In genomic region chr10:132630156-132630555, GRCh38 we compare ENCODE assay signal across 19 cellular contexts.
A peak's percentile ranks its signal among the peaks of the same experiment; 100 is the strongest.
DNase-seq lines count a peak whose midpoint lies in the region; ATAC-seq and TF ChIP-seq lines count a peak whose summit lies in the region.
"Had no signal": no experiment of that assay in that cellular context is flagged by ENCODE, and none has a peak within 500 bp of the region (broad histone marks: within the 10 kb centered on the region; RNA-seq: fewer than 3 reads in every experiment).

No MANE protein-coding gene starts in this region.

- no peak for TF ChIP-seq CTCF in ascending aorta (IDR thresholded peaks at IDR 0.05)
- no peak for TF ChIP-seq CTCF in spleen (IDR thresholded peaks at IDR 0.05 in 8 of 11, conservative IDR thresholded peaks at IDR 0.05 in 3 of 11)

- DNase-seq in ascending aorta (ENCODE audit: low spot score in 2 of 2) (peak in 1 of 2 donors; percentile 60), spleen (peak; percentile 45), amniotic stem cell (lab: John Stamatoyannopoulos, UW) (no peak), caudate nucleus (lab: John Stamatoyannopoulos, UW) (no peak), hippocampal formation (lab: John Stamatoyannopoulos, UW) (no peak)
- DNase-seq: activated CD4-positive, alpha-beta memory T cell treated with anti-CD3 and anti-CD28 coated beads for 36 hours; activated CD4-positive, CD25-positive, alpha-beta regulatory T cell; activated naive CD8-positive, alpha-beta T cell treated with anti-CD3 and anti-CD28 coated beads, Interleukin-2, amount 10 ng/mL, durations not matched to agents 7 days and 5 days; activated T-cell treated with anti-CD3 and anti-CD28 coated beads for 4 hours; colonic mucosa; GDM1; NCI-H2081; NCI-H345; PC-9; stimulated activated naive CD8-positive, alpha-beta T cell treated with anti-CD3 and anti-CD28 coated beads, Interleukin-15, amount 100 ng/mL, for 72 hours had no signal

- H3K4me1 ChIP-seq in BLaER1 treated with 17β-estradiol and CSF1 and Interleukin-3, amounts not matched to agents 10 nM and 100 nM = peaks cover 66 to 98% (median 97%) of the 10 kb centered on the region in 10 experiments
- H3K4me1 ChIP-seq in ascending aorta = peaks cover 34 to 69% of the 10 kb centered on the region in 2 donors
- peaks cover 96% of the 10 kb centered on the region for H3K4me1 ChIP-seq in muscle layer of colon (ENCODE audit: insufficient read depth, low read length)
- H3K4me1 ChIP-seq in spleen = peaks cover 48 to 98% (median 70%) of the 10 kb centered on the region in 6 donors

- no peak overlapping the region for H3K9ac ChIP-seq in BLaER1 treated with 17β-estradiol and CSF1 and Interleukin-3, amounts not matched to agents 10 nM and 100 nM
- H3K9ac ChIP-seq in muscle layer of colon (ENCODE audit: low read length) = no peak overlapping the region

- H3K27me3 ChIP-seq in BLaER1 treated with 17β-estradiol and CSF1 and Interleukin-3, amounts not matched to agents 10 nM and 100 nM = peaks cover 0 to 69% (median 0%) of the 10 kb centered on the region in 11 experiments; a peak in 4 of 22 replicates
- H3K27me3 ChIP-seq in ascending aorta = no peaks in the 10 kb centered on the region
- no peaks in the 10 kb centered on the region for H3K27me3 ChIP-seq in muscle layer of colon (ENCODE audit: control insufficient read depth in 1 of 2, insufficient read depth in 2 of 2, low read length in 2 of 2)
- no peaks in the 10 kb centered on the region for H3K27me3 ChIP-seq in spleen (replicated peaks in 1 of 7)
- H3K27me3 ChIP-seq: colonic mucosa had no signal

- intact Hi-C loops in ascending aorta (cut with DNase I) = loop anchor here (5.0 kb wide), 1 partner anchor 323 kb away; the partner anchor contains the start of gene STK32C
- intact Hi-C loops in spleen (cut with DNase I; ENCODE audit: low total_unique reads) = loop anchor here (10.0 kb wide), 1 partner anchor 95 kb away; the partner anchor contains the start of gene INPP5A

- H3K9me3 ChIP-seq in BLaER1 treated with 17β-estradiol and CSF1 and Interleukin-3, amounts not matched to agents 10 nM and 100 nM (replicated peaks in 1 of 11) = no peaks in the 10 kb centered on the region
- no peaks in the 10 kb centered on the region for H3K9me3 ChIP-seq in ascending aorta
- no peaks in the 10 kb centered on the region for H3K9me3 ChIP-seq in muscle layer of colon (ENCODE audit: low read length)
- no peaks in the 10 kb centered on the region for H3K9me3 ChIP-seq in spleen
- H3K9me3 ChIP-seq: colonic mucosa had no signal

- H4K20me1 ChIP-seq in BLaER1 treated with 17β-estradiol and CSF1 and Interleukin-3, amounts not matched to agents 10 nM and 100 nM = peaks cover 60 to 94% (median 89%) of the 10 kb centered on the region in 11 experiments; a peak in 20 of 22 replicates

- ATAC-seq in GM21423 (IDR thresholded peaks at IDR 0.05; ENCODE audit: unreplicated experiment) = no peak
- ATAC-seq: K562; stimulated activated naive CD8-positive, alpha-beta T cell treated with anti-CD3 and anti-CD28 coated beads, Interleukin-15, amount 100 ng/mL, for 72 hours had no signal

- no peak for TF ChIP-seq POLR2A in spleen (IDR thresholded peaks at IDR 0.05)

- no peak overlapping the region for H3K27ac ChIP-seq in BLaER1 treated with 17β-estradiol and CSF1 and Interleukin-3, amounts not matched to agents 10 nM and 100 nM
- H3K27ac ChIP-seq in ascending aorta = peak overlapping the region; percentile 97 to 98
- peak overlapping the region; percentile 95 for H3K27ac ChIP-seq in muscle layer of colon (ENCODE audit: low read depth, low read length)
- H3K27ac ChIP-seq in spleen = peak overlapping the region in 1 of 8 donors; percentile 76
- no peak overlapping the region for H3K27ac ChIP-seq in caudate nucleus (ENCODE audit: low read depth, low read length)
- H3K27ac ChIP-seq: PC-9 had no signal

- H3K36me3 ChIP-seq in BLaER1 treated with 17β-estradiol and CSF1 and Interleukin-3, amounts not matched to agents 10 nM and 100 nM = peaks cover 0 to 18% (median 0%) of the 10 kb centered on the region in 11 experiments; a peak in 2 of 22 replicates
- H3K36me3 ChIP-seq in ascending aorta = no peaks in the 10 kb centered on the region
- no peaks in the 10 kb centered on the region for H3K36me3 ChIP-seq in muscle layer of colon (ENCODE audit: insufficient read depth, low read length)
- no peaks in the 10 kb centered on the region for H3K36me3 ChIP-seq in spleen
- H3K36me3 ChIP-seq: colonic mucosa had no signal

- 86 to 96% (median 92%) methylated on average over 5 of the region's 5 CpGs for WGBS in spleen, 5 donors

- no peak overlapping the region for H3K4me3 ChIP-seq in BLaER1 treated with 17β-estradiol and CSF1 and Interleukin-3, amounts not matched to agents 10 nM and 100 nM
- H3K4me3 ChIP-seq in ascending aorta (no peak overlapping the region), muscle layer of colon (ENCODE audit: low read depth in 1 of 2, low read length in 2 of 2) (no peak overlapping the region), spleen (no peak overlapping the region)
- H3K4me3 ChIP-seq: colonic mucosa, K562, PC-9 had no signal

- H3K4me2 ChIP-seq in BLaER1 treated with 17β-estradiol and CSF1 and Interleukin-3, amounts not matched to agents 10 nM and 100 nM = peak overlapping the region in 7 of 11 experiments; percentile 77 to 94 (median 91); a peak in 11 of 22 replicates
- H3K4me2 ChIP-seq: PC-9 had no signal

Comparison
In these comparisons a context has a peak if more than half of its experiments do, and no peak if none do; other contexts are left out.
1. H3K27ac ChIP-seq: peak in ascending aorta (2 of 2) and muscle layer of colon (single experiment); none in BLaER1 treated with 17β-estradiol and CSF1 and Interleukin-3, amounts not matched to agents 10 nM and 100 nM (0 of 11) and caudate nucleus (single experiment).